Comparison of ENCODE assay signal across 19 cellular contexts in the genomic region with DNA sequence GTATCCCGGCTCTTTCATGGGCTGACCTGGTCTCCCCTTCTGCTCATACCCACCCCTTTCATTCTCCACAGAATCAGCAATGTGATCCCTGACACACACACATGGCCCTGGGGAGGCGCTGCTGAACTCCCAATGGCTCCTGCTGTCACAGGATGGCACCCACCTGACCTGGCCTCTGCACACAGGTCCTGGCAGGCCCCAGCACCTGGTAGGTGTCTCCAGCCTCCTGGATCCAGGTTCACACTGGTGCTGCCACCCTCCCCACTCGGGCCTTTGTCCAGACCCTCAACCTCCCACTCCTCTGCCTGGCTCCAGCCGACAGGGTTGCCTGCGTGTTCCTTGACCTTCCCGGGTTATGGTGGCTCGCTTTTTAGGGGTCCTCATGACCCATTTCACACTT. TPM values are rescaled to one million over a fixed set of nuclear protein-coding genes. Genes with fewer than 3 reads are reported as not detected.
A peak's percentile ranks its signal among the peaks of the same experiment; 100 is the strongest.
DNase-seq lines count a peak whose midpoint lies in the region; ATAC-seq, FAIRE-seq and TF ChIP-seq lines count a peak whose summit lies in the region.
"Had no signal": no experiment of that assay in that cellular context is flagged by ENCODE, and none has a peak within 500 bp of the region (broad histone marks: within the 10 kb centered on the region; RNA-seq: fewer than 3 reads in every experiment).

No MANE protein-coding gene starts in this region.

- H3K27ac ChIP-seq in OCI-LY3 (ENCODE audit: low read length) = no peak overlapping the region
- H3K27ac ChIP-seq: KMS-11, Peyer's patch had no signal

- FAIRE-seq in frontal cortex (lab: Jason Lieb, UNC) = no peak
- FAIRE-seq: HepG2 had no signal

- no peaks in the 10 kb centered on the region for H3K79me2 ChIP-seq in OCI-LY3 (ENCODE audit: low read length)

- H3K4me2 ChIP-seq in OCI-LY3 (ENCODE audit: low read length) = no peak overlapping the region
- H3K4me2 ChIP-seq: KMS-11 had no signal

- no peaks in the 10 kb centered on the region for H3K9me3 Mint-ChIP-seq in activated CD8-positive, alpha-beta memory T cell treated with anti-CD3 and anti-CD28 coated beads, Interleukin-2, amount 10 ng/mL, durations not matched to agents 7 days and 5 days (ENCODE audit: low read depth)
- no peaks in the 10 kb centered on the region for H3K9me3 Mint-ChIP-seq in activated naive CD8-positive, alpha-beta T cell treated with anti-CD3 and anti-CD28 coated beads, Interleukin-2, amount 50 U/mL, for 24 hours
- H3K9me3 Mint-ChIP-seq: CD4-positive, alpha-beta T cell had no signal

- peaks cover 23% of the 10 kb centered on the region for H3K4me1 ChIP-seq in OCI-LY3 (ENCODE audit: low read length)
- H3K4me1 ChIP-seq: Peyer's patch had no signal

- H3K4me3 ChIP-seq in OCI-LY3 (ENCODE audit: low read length) = no peak overlapping the region
- H3K4me3 ChIP-seq: Peyer's patch had no signal

- H4K20me1 ChIP-seq in OCI-LY3 (ENCODE audit: insufficient read depth, low read length) = no peaks in the 10 kb centered on the region

- no peaks in the 10 kb centered on the region for H3K36me3 ChIP-seq in OCI-LY3 (replicated peaks; ENCODE audit: low read depth, low read length)
- H3K36me3 ChIP-seq: Peyer's patch had no signal

- no peak for DNase-seq in activated CD8-positive, alpha-beta memory T cell treated with anti-CD3 and anti-CD28 coated beads, Interleukin-2, amount 10 ng/mL, durations not matched to agents 7 days and 5 days
- DNase-seq in activated CD8-positive, alpha-beta memory T cell treated with anti-CD3 and anti-CD28 coated beads, Interleukin-2, amount 50 U/mL, for 4 hours = no peak
- DNase-seq in activated naive CD8-positive, alpha-beta T cell treated with anti-CD3 and anti-CD28 coated beads, Interleukin-2, amount 50 U/mL, for 24 hours = no peak
- DNase-seq in posterior vena cava (ENCODE audit: low spot score) (peak; percentile 58), frontal cortex (ENCODE audit: low spot score in 2 of 2) (no peak)
- no peak for DNase-seq in stimulated activated naive CD4-positive, alpha-beta T cell (lab: John Stamatoyannopoulos, UW)
- DNase-seq: CD4-positive, alpha-beta T cell; NCI-H1048; NCI-H1436 treated with DMSO at 0.1 percent for 48 hours; NCI-H2081 treated with DMSO at 0.1 percent for 48 hours; NCI-H2227 treated with DMSO at 0.1 percent for 48 hours; NCI-H524; Right ventricle myocardium superior had no signal

- CTCF ChIA-PET in activated CD8-positive, alpha-beta memory T cell treated with anti-CD3 and anti-CD28 coated beads, Interleukin-2, amount 10 ng/mL, durations not matched to agents 7 days and 5 days (lab: Charles Lee) = interaction anchor here (1.5 kb wide), 1 partner anchor 168 kb away, joined by 3 read pairs; no protein-coding TSS in a partner anchor

- no peaks in the 10 kb centered on the region for H3K9me3 ChIP-seq in OCI-LY3 (ENCODE audit: insufficient read depth, low read length)
- H3K9me3 ChIP-seq: Peyer's patch had no signal

- peaks cover 40% of the 10 kb centered on the region for H3K4me1 Mint-ChIP-seq in activated CD8-positive, alpha-beta memory T cell treated with anti-CD3 and anti-CD28 coated beads, Interleukin-2, amount 10 ng/mL, durations not matched to agents 7 days and 5 days
- peaks cover 9% of the 10 kb centered on the region for H3K4me1 Mint-ChIP-seq in activated naive CD8-positive, alpha-beta T cell treated with anti-CD3 and anti-CD28 coated beads, Interleukin-2, amount 50 U/mL, for 24 hours

- peaks cover 11% of the 10 kb centered on the region for H3K27me3 ChIP-seq in OCI-LY3 (ENCODE audit: low read depth, low read length)
- H3K27me3 ChIP-seq: Peyer's patch had no signal

- H3K36me3 Mint-ChIP-seq in activated CD8-positive, alpha-beta memory T cell treated with anti-CD3 and anti-CD28 coated beads, Interleukin-2, amount 10 ng/mL, durations not matched to agents 7 days and 5 days = no peaks in the 10 kb centered on the region
- no peaks in the 10 kb centered on the region for H3K36me3 Mint-ChIP-seq in activated naive CD8-positive, alpha-beta T cell treated with anti-CD3 and anti-CD28 coated beads, Interleukin-2, amount 50 U/mL, for 24 hours (ENCODE audit: low read depth)

- intact Hi-C loops in posterior vena cava (cut with DNase I) = no loop called here

- H3K27ac Mint-ChIP-seq in activated CD8-positive, alpha-beta memory T cell treated with anti-CD3 and anti-CD28 coated beads, Interleukin-2, amount 10 ng/mL, durations not matched to agents 7 days and 5 days = peak overlapping the region; percentile 84
- peak overlapping the region; percentile 23 for H3K27ac Mint-ChIP-seq in activated naive CD8-positive, alpha-beta T cell treated with anti-CD3 and anti-CD28 coated beads, Interleukin-2, amount 50 U/mL, for 24 hours
- H3K27ac Mint-ChIP-seq: CD4-positive, alpha-beta T cell had no signal

- peak overlapping the region; percentile 6 for H3K4me3 Mint-ChIP-seq in activated CD8-positive, alpha-beta memory T cell treated with anti-CD3 and anti-CD28 coated beads, Interleukin-2, amount 10 ng/mL, durations not matched to agents 7 days and 5 days
- H3K4me3 Mint-ChIP-seq in activated naive CD8-positive, alpha-beta T cell treated with anti-CD3 and anti-CD28 coated beads, Interleukin-2, amount 50 U/mL, for 24 hours = no peak overlapping the region
- H3K4me3 Mint-ChIP-seq: CD4-positive, alpha-beta T cell had no signal

- TF ChIP-seq CTCF in OCI-LY3 (IDR thresholded peaks at IDR 0.05; ENCODE audit: low read depth, low read length) = 0 out of 2 replicates have a peak, but pooled peaks have one; percentile 5

- peaks cover 4% of the 10 kb centered on the region for H3K27me3 Mint-ChIP-seq in activated CD8-positive, alpha-beta memory T cell treated with anti-CD3 and anti-CD28 coated beads, Interleukin-2, amount 10 ng/mL, durations not matched to agents 7 days and 5 days
- peaks cover 5% of the 10 kb centered on the region for H3K27me3 Mint-ChIP-seq in activated naive CD8-positive, alpha-beta T cell treated with anti-CD3 and anti-CD28 coated beads, Interleukin-2, amount 50 U/mL, for 24 hours
- H3K27me3 Mint-ChIP-seq: CD4-positive, alpha-beta T cell had no signal

- H3K9ac ChIP-seq in OCI-LY3 (ENCODE audit: low read length) = no peak overlapping the region
- H3K9ac ChIP-seq: KMS-11 had no signal

- no peak for ATAC-seq in activated CD8-positive, alpha-beta memory T cell treated with anti-CD3 and anti-CD28 coated beads, Interleukin-2, amount 10 ng/mL, durations not matched to agents 7 days and 5 days
- ATAC-seq in activated naive CD8-positive, alpha-beta T cell treated with anti-CD3 and anti-CD28 coated beads, Interleukin-2, amount 50 U/mL, for 24 hours = no peak
- ATAC-seq: HepG2 had no signal

- H2AFZ ChIP-seq in OCI-LY3 (ENCODE audit: low read depth, low read length) = no peak overlapping the region

RNA-seq across cellular contexts. Expression of a gene that starts 1.3 kb away (rescaled TPM):
- total RNA-seq in activated CD8-positive, alpha-beta memory T cell treated with anti-CD3 and anti-CD28 coated beads, Interleukin-2, amount 10 ng/mL, durations not matched to agents 7 days and 5 days = 1 to 10 TPM in 1 of 2 experiments, under 1 TPM in 1; 0.56 to 1.5 TPM
- total RNA-seq in posterior vena cava (1 to 10 TPM; 2.1 to 4.7 TPM), frontal cortex (not detected)
- total RNA-seq: HepG2, MCF 10A, Peyer's patch had no signal

RNA-seq across cellular contexts. Expression of a gene that starts 16.0 kb away (rescaled TPM):
- total RNA-seq in activated CD8-positive, alpha-beta memory T cell treated with anti-CD3 and anti-CD28 coated beads, Interleukin-2, amount 10 ng/mL, durations not matched to agents 7 days and 5 days = not detected
- total RNA-seq in posterior vena cava = under 1 TPM; 0.23 to 0.62 TPM
- total RNA-seq in frontal cortex = not detected
- total RNA-seq: H4, HepG2, MCF 10A, Peyer's patch had no signal

RNA-seq across cellular contexts. Expression of a gene that starts 20.0 kb away (rescaled TPM):
- not detected for total RNA-seq in activated CD8-positive, alpha-beta memory T cell treated with anti-CD3 and anti-CD28 coated beads, Interleukin-2, amount 10 ng/mL, durations not matched to agents 7 days and 5 days
- total RNA-seq in posterior vena cava (1 to 10 TPM in 1 of 2 donors, not detected in 1; 1.2 TPM), frontal cortex (not detected)
- total RNA-seq: CD4-positive, alpha-beta T cell; H4; HepG2; MCF 10A; Peyer's patch; Right ventricle myocardium superior had no signal

RNA-seq across cellular contexts. Expression of a gene that starts 44.8 kb away (rescaled TPM):
- total RNA-seq in activated CD8-positive, alpha-beta memory T cell treated with anti-CD3 and anti-CD28 coated beads, Interleukin-2, amount 10 ng/mL, durations not matched to agents 7 days and 5 days = not detected
- total RNA-seq in posterior vena cava (not detected), frontal cortex (not detected)
- total RNA-seq: CD4-positive, alpha-beta T cell; H4; HepG2; MCF 10A; Peyer's patch; Right ventricle myocardium superior had no signal
